8 cellular contexts compared by ENCODE assay signal in the genomic region with DNA sequence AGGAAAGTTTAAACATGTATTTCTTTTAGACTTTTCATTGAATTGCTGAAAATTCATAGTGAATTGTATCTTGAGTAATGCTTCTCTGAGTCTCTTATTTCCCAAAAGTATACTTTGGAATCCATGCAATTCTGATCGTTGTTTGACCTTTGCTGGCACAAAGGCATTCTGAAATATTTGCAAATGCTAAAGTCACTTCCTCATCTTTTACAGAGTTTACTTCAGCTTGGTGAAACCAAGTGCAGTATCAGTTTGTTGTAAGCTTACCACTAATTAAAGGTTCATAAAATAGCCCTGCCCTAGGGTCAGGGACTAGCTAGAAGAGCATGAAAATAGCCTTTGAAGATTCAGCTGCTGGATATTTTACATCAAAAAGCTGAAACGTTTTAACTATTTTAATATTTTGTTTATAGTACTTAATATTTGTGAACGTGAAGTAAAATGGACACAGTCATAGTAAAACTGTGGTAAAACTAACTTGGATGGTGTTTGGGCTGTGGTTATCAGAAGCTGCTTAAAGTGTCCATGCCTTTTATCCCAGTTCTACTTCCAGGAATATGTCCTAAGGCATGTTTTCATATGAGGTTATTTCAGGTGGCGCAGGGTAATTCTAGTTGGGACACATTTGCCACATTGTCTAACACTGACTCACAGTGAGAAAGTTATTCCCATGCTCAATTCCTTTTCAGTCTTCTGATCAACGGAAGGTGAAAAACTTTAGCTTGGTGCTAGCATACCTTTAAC. TPM values are rescaled to one million over a fixed set of nuclear protein-coding genes. Genes with fewer than 3 reads are reported as not detected.
A peak's percentile ranks its signal among the peaks of the same experiment; 100 is the strongest.
DNase-seq lines count a peak whose midpoint lies in the region; ATAC-seq and TF ChIP-seq lines count a peak whose summit lies in the region.

No MANE protein-coding gene starts in this region.

- no peaks in the 10 kb centered on the region for H3K27me3 ChIP-seq in aorta (ENCODE audit: control insufficient read depth in 1 of 2, insufficient read depth in 2 of 2, low read length in 1 of 2)

- H3K4me1 ChIP-seq in mucosa of descending colon (ENCODE audit: low read depth) (peaks cover 62% of the 10 kb centered on the region), aorta (ENCODE audit: control insufficient read depth in 1 of 2, insufficient read depth in 2 of 2, low read length in 2 of 2) (peaks cover 2 to 4% of the 10 kb centered on the region in 2 donors)

- H3K9me3 ChIP-seq in mucosa of descending colon (no peaks in the 10 kb centered on the region), aorta (ENCODE audit: control insufficient read depth, low read length) (no peaks in the 10 kb centered on the region)

- TF ChIP-seq CTCF in C4-2B (conservative IDR thresholded peaks at IDR 0.05) (0 out of 2 replicates have a peak, but pooled peaks have one; percentile 2), astrocyte of the cerebellum (IDR thresholded peaks at IDR 0.05; ENCODE audit: low read depth, low read length, missing control alignments) (no peak), mucosa of descending colon (IDR thresholded peaks at IDR 0.05) (no peak)

- peak; percentile 38 for DNase-seq in HuH-7 (ENCODE audit: low spot score)
- peak; percentile 65 for DNase-seq in astrocyte of the cerebellum (ENCODE audit: low read depth)
- no peak for DNase-seq in mucosa of descending colon
- DNase-seq in RKO (ENCODE audit: low spot score) = no peak
- DNase-seq in NCI-H1048 (lab: John Stamatoyannopoulos, UW) = no peak
- no peak for DNase-seq in NCI-H2081 (lab: John Stamatoyannopoulos, UW)
- DNase-seq in aorta = no peak

- H3K4me3 ChIP-seq in astrocyte of the cerebellum (ENCODE audit: low read depth, low read length) = no peak overlapping the region
- no peak overlapping the region for H3K4me3 ChIP-seq in mucosa of descending colon
- H3K4me3 ChIP-seq in aorta (ENCODE audit: low read length in 2 of 2) = no peak overlapping the region

- intact Hi-C loops in mucosa of descending colon (cut with DNase I, micrococcal nuclease) (no loop called here), aorta (cut with DNase I) (no loop called here)

- in situ Hi-C loops in astrocyte of the cerebellum (cut with HindIII; ENCODE audit: low sequenced_read_pairs) = no loop called here

- no peak overlapping the region for H3K27ac ChIP-seq in C4-2B
- H3K27ac ChIP-seq in aorta (ENCODE audit: low read depth in 1 of 2, low read length in 2 of 2) = peak overlapping the region in 1 of 2 donors; percentile 73

- ATAC-seq in mucosa of descending colon = peak; percentile 26
- ATAC-seq in aorta (ENCODE audit: low FRiP score) = no peak

- 2 to 3% methylated on average over 5 of the region's 5 CpGs for WGBS in aorta, 2 donors

- H3K36me3 ChIP-seq in mucosa of descending colon (ENCODE audit: low read depth) = no peaks in the 10 kb centered on the region
- H3K36me3 ChIP-seq in aorta (ENCODE audit: control insufficient read depth in 1 of 2, insufficient read depth in 2 of 2, low read length in 1 of 2) = no peaks in the 10 kb centered on the region

RNA-seq across cellular contexts. Expression of gene SLC22A5, which starts 45.3 kb away (rescaled TPM):
- 10 to 100 TPM; 27.9 to 95.4 (median 29.4) TPM for total RNA-seq in mucosa of descending colon
- 10 to 100 TPM in 1 of 2 donors, 1 to 10 TPM in 1; 8.6 to 14.4 TPM for total RNA-seq in aorta
- polyA plus RNA-seq in aorta = 1 to 10 TPM; 7.6 to 8.9 TPM

Comparison
In these comparisons a context has a peak if more than half of its experiments do, and no peak if none do; other contexts are left out.
1. DNase-seq: peak in HuH-7 (single experiment) and astrocyte of the cerebellum (single experiment); none in mucosa of descending colon (0 of 3), RKO (single experiment), NCI-H1048 (single experiment), NCI-H2081 (0 of 2) and aorta (0 of 2).